In genomic region chr10:129816702-129817101, GRCh38 we compare ENCODE assay signal across 22 cellular contexts.
"Had no signal": no experiment of that assay in that cellular context is flagged by ENCODE, and none has a peak within 500 bp of the region (broad histone marks: within the 10 kb centered on the region; RNA-seq: fewer than 3 reads in every experiment).

No MANE protein-coding gene starts in this region.

- H3K4me3 ChIP-seq: colonic mucosa, coronary artery, dorsolateral prefrontal cortex, esophagus muscularis mucosa, esophagus squamous epithelium, gastrocnemius medialis, gastroesophageal sphincter, heart right ventricle had no signal

- DNase-seq: colonic mucosa; cortex of kidney; dermis blood vessel endothelial cell; dorsolateral prefrontal cortex; effector CD4-positive, alpha-beta T cell; effector CD8-positive, alpha-beta T cell; effector memory CD4-positive, alpha-beta T cell; effector memory CD8-positive, alpha-beta T cell; endodermal cell; erythroblast; esophagus squamous epithelium; foreskin fibroblast; foreskin keratinocyte; foreskin melanocyte; gastrocnemius medialis; glutamatergic neuron; heart right ventricle had no signal

- H3K4me1 ChIP-seq: colonic mucosa, esophagus muscularis mucosa, esophagus squamous epithelium, foreskin keratinocyte, gastrocnemius medialis, gastroesophageal sphincter, heart right ventricle had no signal

- ATAC-seq: effector memory CD8-positive, alpha-beta T cell; esophagus mucosa; foreskin keratinocyte; gastrocnemius medialis; gastroesophageal sphincter; heart right ventricle had no signal

- H3K27me3 ChIP-seq: colonic mucosa, foreskin keratinocyte had no signal

- H3K36me3 ChIP-seq: colonic mucosa, esophagus muscularis mucosa, esophagus squamous epithelium, gastrocnemius medialis, gastroesophageal sphincter, heart right ventricle had no signal

- H3K9me3 ChIP-seq: colonic mucosa, gastrocnemius medialis had no signal

- H3K27ac ChIP-seq: colonic mucosa, coronary artery, dorsolateral prefrontal cortex, epithelial cell of prostate, esophagus muscularis mucosa, esophagus squamous epithelium, foreskin keratinocyte, gastrocnemius medialis, gastroesophageal sphincter, heart right ventricle had no signal
